ENCODE assay signal across 9 cellular contexts in genomic region chr2:123456416-123456815, GRCh38.
"Had no signal": no experiment of that assay in that cellular context is flagged by ENCODE, and none has a peak within 500 bp of the region (broad histone marks: within the 10 kb centered on the region; RNA-seq: fewer than 3 reads in every experiment).

No MANE protein-coding gene starts in this region.

- DNase-seq: GM23248, GOT3, H7, HFFc6, KBM-7 had no signal

- H3K9me3 ChIP-seq: HAP-1 had no signal

- H3K9ac ChIP-seq: GM23248, KMS-11 had no signal

- H3K4me1 ChIP-seq: HAP-1 had no signal

- H3K36me3 ChIP-seq: HAP-1 had no signal

- FAIRE-seq: HepG2 had no signal

- ATAC-seq: HCT116, HepG2 had no signal

- H3K27ac ChIP-seq: GM23248, KMS-11 had no signal

- H2AFZ ChIP-seq: GM23248 had no signal

- H3K4me3 ChIP-seq: GM23248, HAP-1 had no signal

- H3K4me2 ChIP-seq: KMS-11 had no signal
